1 cellular context compared by ENCODE assay signal in the genomic region with DNA sequence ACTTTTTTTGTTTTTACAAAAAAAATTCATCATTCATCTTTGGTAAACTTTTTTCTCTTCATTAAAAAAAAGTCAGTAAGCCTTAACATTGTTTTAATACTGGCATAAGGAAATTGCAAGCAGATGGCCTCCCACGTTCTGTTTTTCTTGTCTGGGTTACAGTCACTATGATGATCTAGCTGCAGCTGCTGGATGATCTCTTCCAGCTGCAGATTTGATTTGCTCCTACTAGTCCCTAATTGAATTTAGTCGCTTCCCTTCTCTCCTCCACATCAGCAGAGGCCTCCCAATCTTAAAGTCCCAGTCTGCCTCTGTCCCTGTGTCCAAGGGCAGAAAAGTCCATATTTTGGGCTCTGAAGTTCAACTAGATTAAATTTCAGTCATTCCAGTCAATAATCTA.
TF ChIP-seq lines count a peak whose summit lies in the region.

No MANE protein-coding gene starts in this region.

TF ChIP-seq in WTC11, 78 proteins besides CTCF, POLR2A, EP300 and RAD21 (continued from another document):
- TF ChIP-seq ESRRA (CRISPR knock-in tag; IDR thresholded peaks at IDR 0.05; ENCODE audit: borderline replicate concordance), result no peak
- TF ChIP-seq, protein P1, sequence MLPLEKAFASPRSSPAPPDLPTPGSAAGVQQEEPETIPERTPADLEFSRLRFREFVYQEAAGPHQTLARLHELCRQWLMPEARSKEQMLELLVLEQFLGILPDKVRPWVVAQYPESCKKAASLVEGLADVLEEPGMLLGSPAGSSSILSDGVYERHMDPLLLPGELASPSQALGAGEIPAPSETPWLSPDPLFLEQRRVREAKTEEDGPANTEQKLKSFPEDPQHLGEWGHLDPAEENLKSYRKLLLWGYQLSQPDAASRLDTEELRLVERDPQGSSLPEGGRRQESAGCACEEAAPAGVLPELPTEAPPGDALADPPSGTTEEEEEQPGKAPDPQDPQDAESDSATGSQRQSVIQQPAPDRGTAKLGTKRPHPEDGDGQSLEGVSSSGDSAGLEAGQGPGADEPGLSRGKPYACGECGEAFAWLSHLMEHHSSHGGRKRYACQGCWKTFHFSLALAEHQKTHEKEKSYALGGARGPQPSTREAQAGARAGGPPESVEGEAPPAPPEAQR (CRISPR knock-in tag; IDR thresholded peaks at IDR 0.05), result no peak
- no peak for TF ChIP-seq GABPB1 (CRISPR knock-in tag; IDR thresholded peaks at IDR 0.05)
- TF ChIP-seq SMAD3 (CRISPR knock-in tag; IDR thresholded peaks at IDR 0.05; ENCODE audit: borderline replicate concordance), result no peak
TF ChIP-seq in WTC11: peak in this region for 0.
